Comparison of ENCODE assay signal across 23 cellular contexts in genomic region chr6:88760091-88760490, GRCh38.
A peak's percentile ranks its signal among the peaks of the same experiment; 100 is the strongest.
DNase-seq lines count a peak whose midpoint lies in the region; ATAC-seq and TF ChIP-seq lines count a peak whose summit lies in the region.
"Had no signal": no experiment of that assay in that cellular context is flagged by ENCODE, and none has a peak within 500 bp of the region (broad histone marks: within the 10 kb centered on the region; RNA-seq: fewer than 3 reads in every experiment).

No MANE protein-coding gene starts in this region.

- no peaks in the 10 kb centered on the region for H3K27me3 Mint-ChIP-seq in IgD-negative memory B cell

- peak overlapping the region in 2 of 3 donors; percentile 0 to 84 for H3K27ac Mint-ChIP-seq in IgD-negative memory B cell
- H3K27ac Mint-ChIP-seq: CD14-positive monocyte had no signal

- H3K4me3 Mint-ChIP-seq in IgD-negative memory B cell, result no peak overlapping the region
- H3K4me3 Mint-ChIP-seq: CD14-positive monocyte had no signal

- H3K9me3 ChIP-seq in heart left ventricle (no peaks in the 10 kb centered on the region), A673 (ENCODE audit: low read depth, low read length, poor library complexity, severe bottlenecking) (no peaks in the 10 kb centered on the region)

- peaks cover 18 to 31% (median 27%) of the 10 kb centered on the region in 3 donors for H3K4me1 Mint-ChIP-seq in IgD-negative memory B cell

- peaks cover 0 to 7% (median 0%) of the 10 kb centered on the region in 3 donors for H3K9me3 Mint-ChIP-seq in IgD-negative memory B cell

- H3K27me3 ChIP-seq in ACC112 (ENCODE audit: insufficient read depth, low read length) (no peaks in the 10 kb centered on the region), heart left ventricle (no peaks in the 10 kb centered on the region), A673 (replicated peaks; ENCODE audit: insufficient read depth, low read depth, low read length, poor library complexity) (no peaks in the 10 kb centered on the region)

- intact Hi-C loops in heart left ventricle (cut with DNase I), result no loop called here
- intact Hi-C loops in A673 (cut with micrococcal nuclease; ENCODE audit: unreplicated experiment), result no loop called here

- DNase-seq in astrocyte of the spinal cord (ENCODE audit: low read depth, low spot score) (peak; percentile 8), iris pigment epithelial cell (ENCODE audit: low read depth) (peak; percentile 9), DMS 273 treated with DMSO at 0.1 percent for 48 hours (lab: John Stamatoyannopoulos, UW) (no peak), DMS79 treated with DMSO at 0.1 percent for 48 hours (lab: John Stamatoyannopoulos, UW) (no peak), heart left ventricle (no peak), A673 (ENCODE audit: low spot score) (no peak)
- DNase-seq: 8988T, GOT3, HCEC 1CT, KBM-7, NCI-H1105, NCI-H146, NCI-H2029, NCI-H2227 treated with DMSO at 0.1 percent for 48 hours, NCI-H510A treated with DMSO at 0.1 percent for 48 hours, NCI-H748 treated with DMSO at 0.1 percent for 48 hours, SHP77 treated with DMSO at 0.1 percent for 48 hours had no signal

- no peak overlapping the region for H3K4me3 ChIP-seq in ACC112 (ENCODE audit: low read depth, low read length)
- no peak overlapping the region for H3K4me3 ChIP-seq in astrocyte of the spinal cord (ENCODE audit: low read depth, low read length)
- H3K4me3 ChIP-seq in heart left ventricle, result no peak overlapping the region
- H3K4me3 ChIP-seq in A673 (ENCODE audit: low read depth, low read length, poor library complexity, severe bottlenecking), result no peak overlapping the region

- no peak for ATAC-seq in heart left ventricle
- ATAC-seq: HepG2 had no signal

- WGBS in heart left ventricle, 4 donors, result 73 to 84% (median 76%) methylated on average over 2 of the region's 2 CpGs

- TF ChIP-seq CTCF in astrocyte of the spinal cord (IDR thresholded peaks at IDR 0.05; ENCODE audit: low read depth, low read length), result no peak
- TF ChIP-seq CTCF in heart left ventricle (IDR thresholded peaks at IDR 0.05), result no peak
- TF ChIP-seq CTCF in A673 (conservative IDR thresholded peaks at IDR 0.05; ENCODE audit: low read depth, low read length), result no peak

- in situ Hi-C loops in astrocyte of the spinal cord (cut with HindIII; ENCODE audit: low sequenced_read_pairs), result no loop called here

- no peak overlapping the region for H2AFZ ChIP-seq in ACC112 (ENCODE audit: low read length, unreplicated experiment)

- no peak for TF ChIP-seq POLR2A in heart left ventricle (IDR thresholded peaks at IDR 0.05)

- BruUV-seq in A673 (replicated peaks; lab: Mats Ljungman, UMichigan), result no TSS peak

- peaks cover 12% of the 10 kb centered on the region for H3K36me3 Mint-ChIP-seq in IgD-negative memory B cell

- H3K4me1 ChIP-seq in ACC112 (ENCODE audit: control insufficient read depth, insufficient read depth, low read length, unreplicated experiment) (peaks cover 13% of the 10 kb centered on the region), heart left ventricle (no peaks in the 10 kb centered on the region), A673 (ENCODE audit: insufficient read depth, low read length, poor library complexity, severe bottlenecking) (no peaks in the 10 kb centered on the region)

- POLR2A ChIA-PET in A673 (lab: Charles Lee; ENCODE audit: low non-redundant PET), result interaction anchor here (0.6 kb wide), 1 partner anchor 18 kb away, joined by 4 read pairs; no protein-coding TSS in a partner anchor

- CTCF ChIA-PET in A673 (lab: Charles Lee), result no interaction called here

- H3K36me3 ChIP-seq in ACC112 (ENCODE audit: insufficient read depth, low read length), result peaks cover 9% of the 10 kb centered on the region; the same call in 1 of the 2 replicates
- H3K36me3 ChIP-seq in heart left ventricle, result no peaks in the 10 kb centered on the region
- no peaks in the 10 kb centered on the region for H3K36me3 ChIP-seq in A673 (ENCODE audit: insufficient read depth, low read length, poor library complexity, severe bottlenecking)

- H3K79me2 ChIP-seq in ACC112 (ENCODE audit: control insufficient read depth, insufficient read depth, low read length, unreplicated experiment), result no peaks in the 10 kb centered on the region

- H3K27ac ChIP-seq in ACC112 (ENCODE audit: low read depth, low read length) (peak overlapping the region; percentile 52), heart left ventricle (no peak overlapping the region), A673 (ENCODE audit: low read depth, low read length, poor library complexity, severe bottlenecking) (no peak overlapping the region)
- H3K27ac ChIP-seq: HL-60, RWPE1 had no signal

Comparison
In these comparisons a context has a peak if more than half of its experiments do, and no peak if none do; other contexts are left out.
1. DNase-seq: peak in astrocyte of the spinal cord (single experiment) and iris pigment epithelial cell (single experiment); none in DMS 273 treated with DMSO at 0.1 percent for 48 hours (single experiment), DMS79 treated with DMSO at 0.1 percent for 48 hours (single experiment), heart left ventricle (0 of 5) and A673 (single experiment).